In the genomic region with DNA sequence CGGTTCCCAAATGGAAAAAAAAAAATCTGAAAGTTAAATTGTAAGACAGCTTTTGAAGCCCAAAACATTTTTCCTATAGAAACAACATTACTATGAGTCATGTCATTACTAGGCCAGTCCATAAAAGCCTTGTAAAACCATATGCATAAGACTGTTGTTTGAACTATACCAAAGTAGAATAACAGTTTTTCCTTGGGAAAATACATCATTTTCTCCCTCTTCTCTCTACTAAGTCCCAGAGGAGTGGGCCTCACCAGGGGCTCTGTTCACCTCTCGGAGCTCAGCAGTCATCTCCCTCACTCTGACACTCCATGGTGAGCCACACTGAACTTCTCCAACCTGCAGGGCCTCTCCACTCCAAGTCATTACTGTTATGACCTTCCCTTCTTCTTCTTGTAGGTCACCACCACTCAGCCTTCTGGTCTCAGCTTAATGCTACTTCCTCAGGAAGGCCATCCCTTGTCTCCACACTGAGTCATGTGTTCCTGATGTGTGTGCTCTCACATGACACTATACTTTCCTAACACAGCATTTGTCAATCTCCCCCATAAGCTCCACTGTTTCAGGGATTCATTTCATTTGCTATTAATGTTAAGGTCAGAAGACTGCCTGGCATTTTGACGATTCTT, we compare ENCODE assay signal across 1 cellular context.
TF ChIP-seq lines count a peak whose summit lies in the region.

No MANE protein-coding gene starts in this region.

TF ChIP-seq in liver, 16 proteins besides CTCF, POLR2A, EP300 and RAD21 (continued from another document):
- TF ChIP-seq, protein P1, sequence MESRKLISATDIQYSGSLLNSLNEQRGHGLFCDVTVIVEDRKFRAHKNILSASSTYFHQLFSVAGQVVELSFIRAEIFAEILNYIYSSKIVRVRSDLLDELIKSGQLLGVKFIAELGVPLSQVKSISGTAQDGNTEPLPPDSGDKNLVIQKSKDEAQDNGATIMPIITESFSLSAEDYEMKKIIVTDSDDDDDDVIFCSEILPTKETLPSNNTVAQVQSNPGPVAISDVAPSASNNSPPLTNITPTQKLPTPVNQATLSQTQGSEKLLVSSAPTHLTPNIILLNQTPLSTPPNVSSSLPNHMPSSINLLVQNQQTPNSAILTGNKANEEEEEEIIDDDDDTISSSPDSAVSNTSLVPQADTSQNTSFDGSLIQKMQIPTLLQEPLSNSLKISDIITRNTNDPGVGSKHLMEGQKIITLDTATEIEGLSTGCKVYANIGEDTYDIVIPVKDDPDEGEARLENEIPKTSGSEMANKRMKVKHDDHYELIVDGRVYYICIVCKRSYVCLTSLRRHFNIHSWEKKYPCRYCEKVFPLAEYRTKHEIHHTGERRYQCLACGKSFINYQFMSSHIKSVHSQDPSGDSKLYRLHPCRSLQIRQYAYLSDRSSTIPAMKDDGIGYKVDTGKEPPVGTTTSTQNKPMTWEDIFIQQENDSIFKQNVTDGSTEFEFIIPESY (IDR thresholded peaks at IDR 0.05) = peak; percentile 22
TF ChIP-seq in liver: peak in this region for 2.
